In genomic region chr5:143349127-143349526, GRCh38 we compare ENCODE assay signal across 19 cellular contexts. TPM values are rescaled to one million over a fixed set of nuclear protein-coding genes. Genes with fewer than 3 reads are reported as not detected.
DNase-seq lines count a peak whose midpoint lies in the region; ATAC-seq, FAIRE-seq and TF ChIP-seq lines count a peak whose summit lies in the region.
"Had no signal": no experiment of that assay in that cellular context is flagged by ENCODE, and none has a peak within 500 bp of the region (broad histone marks: within the 10 kb centered on the region; RNA-seq: fewer than 3 reads in every experiment).

No MANE protein-coding gene starts in this region.

- in situ Hi-C loops in astrocyte of the spinal cord (cut with HindIII; ENCODE audit: low sequenced_read_pairs): no loop called here

- no peaks in the 10 kb centered on the region for H3K27me3 ChIP-seq in MM.1S (replicated peaks; ENCODE audit: insufficient read depth, low read length)
- no peaks in the 10 kb centered on the region for H3K27me3 ChIP-seq in skeletal muscle tissue (ENCODE audit: control insufficient read depth in 3 of 3, insufficient read depth in 3 of 3, low read length in 3 of 3)
- H3K27me3 ChIP-seq: BE2C, suprapubic skin, vagina had no signal

- H3K4me3 ChIP-seq in MM.1S (ENCODE audit: low read length) (no peak overlapping the region), astrocyte of the spinal cord (ENCODE audit: low read depth, low read length) (no peak overlapping the region), skeletal muscle tissue (ENCODE audit: low read length in 3 of 3) (no peak overlapping the region)
- H3K4me3 ChIP-seq: suprapubic skin, vagina had no signal

- peaks cover 28% of the 10 kb centered on the region for H3F3A ChIP-seq in MM.1S (ENCODE audit: insufficient read depth, low read length)

- no peaks in the 10 kb centered on the region for H3K9me3 ChIP-seq in MM.1S (replicated peaks; ENCODE audit: insufficient read depth, low read length)
- H3K9me3 ChIP-seq in skeletal muscle tissue (ENCODE audit: control insufficient read depth in 3 of 3, low read length in 3 of 3): no peaks in the 10 kb centered on the region
- H3K9me3 ChIP-seq: BE2C, suprapubic skin, vagina had no signal

- H3K36me3 ChIP-seq in MM.1S (replicated peaks; ENCODE audit: insufficient read depth, low read length) (no peaks in the 10 kb centered on the region), skeletal muscle tissue (ENCODE audit: control insufficient read depth in 3 of 3, insufficient read depth in 3 of 3, low read length in 3 of 3) (no peaks in the 10 kb centered on the region)
- H3K36me3 ChIP-seq: BE2C, suprapubic skin, vagina had no signal

- ATAC-seq in GM21737 (IDR thresholded peaks at IDR 0.05; ENCODE audit: unreplicated experiment): no peak
- ATAC-seq in GM19351 (IDR thresholded peaks at IDR 0.05; ENCODE audit: unreplicated experiment): no peak
- ATAC-seq: effector memory CD8-positive, alpha-beta T cell; naive thymus-derived CD8-positive, alpha-beta T cell had no signal

- H3K4me1 Mint-ChIP-seq in nephron progenitor cell: peaks cover 10% of the 10 kb centered on the region

- no peak for TF ChIP-seq CTCF in MM.1S (IDR thresholded peaks at IDR 0.05; ENCODE audit: low read length)
- no peak for TF ChIP-seq CTCF in astrocyte of the spinal cord (IDR thresholded peaks at IDR 0.05; ENCODE audit: low read depth, low read length)
- no peak for TF ChIP-seq CTCF in nephron progenitor cell (IDR thresholded peaks at IDR 0.05)

- no peaks in the 10 kb centered on the region for H3K27me3 Mint-ChIP-seq in nephron progenitor cell (ENCODE audit: low read depth, poor library complexity)
- H3K27me3 Mint-ChIP-seq: activated CD4-positive, alpha-beta T cell treated with anti-CD3 and anti-CD28 coated beads, Interleukin-2, amount 10 ng/mL, durations not matched to agents 7 days and 5 days; effector memory CD8-positive, alpha-beta T cell; naive thymus-derived CD8-positive, alpha-beta T cell had no signal

- peak; percentile 18 for FAIRE-seq in GM19239 (lab: Jason Lieb, UNC)

- H3K4me1 ChIP-seq in MM.1S (ENCODE audit: low read length): peaks cover 75% of the 10 kb centered on the region
- H3K4me1 ChIP-seq in skeletal muscle tissue (ENCODE audit: control insufficient read depth in 3 of 3, insufficient read depth in 3 of 3, low read length in 3 of 3): peaks cover 48 to 56% (median 48%) of the 10 kb centered on the region in 3 donors
- H3K4me1 ChIP-seq: BE2C had no signal

- peak overlapping the region; percentile 30; the same call in 1 of the 2 replicates for H3K4me2 ChIP-seq in MM.1S (ENCODE audit: low read depth, low read length)

- no peaks in the 10 kb centered on the region for H3K9me2 ChIP-seq in MM.1S (replicated peaks; ENCODE audit: insufficient read depth, low read length)

- H3K9me3 Mint-ChIP-seq in nephron progenitor cell: no peaks in the 10 kb centered on the region
- H3K9me3 Mint-ChIP-seq: effector memory CD8-positive, alpha-beta T cell; naive thymus-derived CD8-positive, alpha-beta T cell had no signal

- DNase-seq in GM19239 (ENCODE audit: insufficient read length, low spot score) (no peak), MM.1S (no peak), astrocyte of the spinal cord (ENCODE audit: low read depth, low spot score) (peak; percentile 22), nephron progenitor cell (no peak)
- DNase-seq: activated CD4-positive, alpha-beta T cell treated with anti-CD3 and anti-CD28 coated beads, Interleukin-2, amount 10 ng/mL, durations not matched to agents 7 days and 5 days; activated CD8-positive, alpha-beta memory T cell treated with anti-CD3 and anti-CD28 coated beads, Interleukin-2, amount 50 U/mL, for 48 hours; activated gamma-delta T cell treated with Interleukin-2 at 50 U/mL for 16 hours; anterior cingulate cortex; BE2C; effector memory CD8-positive, alpha-beta T cell; naive thymus-derived CD8-positive, alpha-beta T cell; NCI-H2081 treated with DMSO at 0.1 percent for 48 hours; stimulated activated CD8-positive, alpha-beta memory T cell treated with anti-CD3 and anti-CD28 coated beads, Interleukin-4, amount 100 ng/mL, for 48 hours had no signal

- H3K27ac ChIP-seq in MM.1S (ENCODE audit: low read length) (peak overlapping the region; percentile 11; the same call in 1 of the 2 replicates), skeletal muscle tissue (ENCODE audit: low read depth, low read length) (peak overlapping the region; percentile 6)
- H3K27ac ChIP-seq: parathyroid adenoma, suprapubic skin, vagina had no signal

- peaks cover 52% of the 10 kb centered on the region for H4K20me1 ChIP-seq in MM.1S (ENCODE audit: insufficient read depth, low read length)

- H3K36me3 Mint-ChIP-seq in nephron progenitor cell (ENCODE audit: low read depth): no peaks in the 10 kb centered on the region

- H3K79me2 ChIP-seq in MM.1S (ENCODE audit: low read length): peaks cover 99% of the 10 kb centered on the region

- H2AFZ ChIP-seq in MM.1S (ENCODE audit: low read length): no peak overlapping the region
- H2AFZ ChIP-seq: parathyroid adenoma had no signal

- H3K9ac ChIP-seq in MM.1S (ENCODE audit: low read length): no peak overlapping the region
- H3K9ac ChIP-seq in skeletal muscle tissue (ENCODE audit: low read depth in 1 of 3, low read length in 3 of 3): no peak overlapping the region
- H3K9ac ChIP-seq: parathyroid adenoma had no signal

- no peak overlapping the region for H3K4me3 Mint-ChIP-seq in nephron progenitor cell
- H3K4me3 Mint-ChIP-seq: activated CD4-positive, alpha-beta T cell treated with anti-CD3 and anti-CD28 coated beads, Interleukin-2, amount 10 ng/mL, durations not matched to agents 7 days and 5 days; effector memory CD8-positive, alpha-beta T cell; naive thymus-derived CD8-positive, alpha-beta T cell had no signal

- no peak overlapping the region for H3K27ac Mint-ChIP-seq in nephron progenitor cell
- H3K27ac Mint-ChIP-seq: activated CD4-positive, alpha-beta T cell treated with anti-CD3 and anti-CD28 coated beads, Interleukin-2, amount 10 ng/mL, durations not matched to agents 7 days and 5 days; effector memory CD8-positive, alpha-beta T cell had no signal

RNA-seq across cellular contexts. Expression of gene NR3C1, which starts 54.4 kb away (rescaled TPM):
- total RNA-seq in skeletal muscle tissue: 76.7 TPM
